17 cellular contexts compared by ENCODE assay signal in the genomic region with DNA sequence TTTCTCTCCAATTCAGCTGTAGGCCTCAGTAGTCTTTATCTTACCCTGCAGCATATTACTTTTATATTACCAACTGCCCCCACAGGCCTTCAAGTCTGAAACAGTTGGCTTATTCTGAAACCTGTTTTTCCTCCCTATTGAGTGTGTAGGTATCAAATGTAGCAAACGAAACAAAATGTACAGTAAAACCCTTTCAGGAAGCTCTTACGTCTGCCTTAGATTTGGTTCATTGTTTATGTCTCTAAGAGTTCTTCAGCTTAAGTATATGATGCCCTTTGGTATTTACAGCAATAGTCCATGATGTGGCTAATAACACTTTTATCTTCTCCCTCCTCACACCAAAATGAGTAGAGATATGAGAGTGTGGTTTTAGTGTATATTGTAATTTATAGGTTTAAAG.
A peak's percentile ranks its signal among the peaks of the same experiment; 100 is the strongest.
DNase-seq lines count a peak whose midpoint lies in the region; ATAC-seq and TF ChIP-seq lines count a peak whose summit lies in the region.
"Had no signal": no experiment of that assay in that cellular context is flagged by ENCODE, and none has a peak within 500 bp of the region (broad histone marks: within the 10 kb centered on the region; RNA-seq: fewer than 3 reads in every experiment).

No MANE protein-coding gene starts in this region.

- peaks cover 0 to 96% (median 48%) of the 10 kb centered on the region in 4 donors for H3K4me1 ChIP-seq in tibial artery

- peaks cover 96% of the 10 kb centered on the region for H3K4me1 Mint-ChIP-seq in activated T-cell treated with anti-CD3 and anti-CD28 coated beads, Interleukin-2, amount 50 U/mL, for 72 hours (ENCODE audit: low read depth)
- peaks cover 88% of the 10 kb centered on the region for H3K4me1 Mint-ChIP-seq in dendritic cell treated with granulocyte-macrophage colony-stimulating factor and Interleukin-4, amounts not matched to agents 40 ng/mL and 50 ng/mL, for 4 days (ENCODE audit: low read depth)

- H3K4me3 ChIP-seq in tibial artery = no peak overlapping the region
- H3K4me3 ChIP-seq: prostate gland had no signal

- H3K27ac ChIP-seq in VCaP (peak overlapping the region; percentile 90), tibial artery (peak overlapping the region; percentile 88 to 93)
- H3K27ac ChIP-seq: prostate gland had no signal

- intact Hi-C loops in dendritic cell treated with granulocyte-macrophage colony-stimulating factor and Interleukin-4, amounts not matched to agents 40 ng/mL and 50 ng/mL, for 4 days (cut with micrococcal nuclease) = no loop called here
- intact Hi-C loops in tibial artery (cut with DNase I; ENCODE audit: low total_unique reads) = no loop called here

- DNase-seq in activated T-cell treated with anti-CD3 and anti-CD28 coated beads, Interleukin-2, amount 50 U/mL, for 72 hours = no peak
- no peak for DNase-seq in activated T-cell treated with anti-CD3 and anti-CD28 coated beads, Interleukin-2, amount 50 U/mL, for 1 hour
- DNase-seq in tibial artery = no peak
- no peak for DNase-seq in D341Med (ENCODE audit: low spot score)
- DNase-seq: ACHN; amniotic stem cell; cerebellar nuclear complex; endodermal cell; NCI-H1436; NCI-H226; NK-92 treated with Interleukin-12 subunit alpha and Interleukin-12 subunit beta, amount 100 ng/mL, for 24 hours; RPMI8226 had no signal

- H3K27ac Mint-ChIP-seq in activated T-cell treated with anti-CD3 and anti-CD28 coated beads, Interleukin-2, amount 50 U/mL, for 72 hours = peak overlapping the region; percentile 81
- peak overlapping the region; percentile 87 for H3K27ac Mint-ChIP-seq in dendritic cell treated with granulocyte-macrophage colony-stimulating factor and Interleukin-4, amounts not matched to agents 40 ng/mL and 50 ng/mL, for 4 days
- H3K27ac Mint-ChIP-seq: endodermal cell had no signal

- no peaks in the 10 kb centered on the region for H3K27me3 Mint-ChIP-seq in activated T-cell treated with anti-CD3 and anti-CD28 coated beads, Interleukin-2, amount 50 U/mL, for 72 hours (ENCODE audit: low read depth)
- H3K27me3 Mint-ChIP-seq in dendritic cell treated with granulocyte-macrophage colony-stimulating factor and Interleukin-4, amounts not matched to agents 40 ng/mL and 50 ng/mL, for 4 days = no peaks in the 10 kb centered on the region

- H3K9me3 ChIP-seq in tibial artery = no peaks in the 10 kb centered on the region
- H3K9me3 ChIP-seq: prostate gland had no signal

- TF ChIP-seq CTCF in VCaP (conservative IDR thresholded peaks at IDR 0.05) (no peak), tibial artery (IDR thresholded peaks at IDR 0.05) (no peak)

- H3K27me3 ChIP-seq in tibial artery = no peaks in the 10 kb centered on the region

- H3K9me3 Mint-ChIP-seq in activated T-cell treated with anti-CD3 and anti-CD28 coated beads, Interleukin-2, amount 50 U/mL, for 72 hours = no peaks in the 10 kb centered on the region
- no peaks in the 10 kb centered on the region for H3K9me3 Mint-ChIP-seq in dendritic cell treated with granulocyte-macrophage colony-stimulating factor and Interleukin-4, amounts not matched to agents 40 ng/mL and 50 ng/mL, for 4 days
- H3K9me3 Mint-ChIP-seq: endodermal cell had no signal

- ATAC-seq in activated T-cell treated with anti-CD3 and anti-CD28 coated beads, Interleukin-2, amount 50 U/mL, for 72 hours (replicated peaks in 1 of 2) = peak; percentile 45 to 65
- no peak for ATAC-seq in HG03442 (IDR thresholded peaks at IDR 0.05; ENCODE audit: unreplicated experiment)
- ATAC-seq in GM18907 (IDR thresholded peaks at IDR 0.05; ENCODE audit: unreplicated experiment) = no peak

- peaks cover 13 to 39% of the 10 kb centered on the region in 2 donors for H3K36me3 Mint-ChIP-seq in activated T-cell treated with anti-CD3 and anti-CD28 coated beads, Interleukin-2, amount 50 U/mL, for 72 hours (ENCODE audit: insufficient read depth in 2 of 2)
- peaks cover 44% of the 10 kb centered on the region for H3K36me3 Mint-ChIP-seq in dendritic cell treated with granulocyte-macrophage colony-stimulating factor and Interleukin-4, amounts not matched to agents 40 ng/mL and 50 ng/mL, for 4 days (ENCODE audit: low read depth)

- peak overlapping the region; percentile 62 to 75 for H3K4me3 Mint-ChIP-seq in activated T-cell treated with anti-CD3 and anti-CD28 coated beads, Interleukin-2, amount 50 U/mL, for 72 hours
- H3K4me3 Mint-ChIP-seq in dendritic cell treated with granulocyte-macrophage colony-stimulating factor and Interleukin-4, amounts not matched to agents 40 ng/mL and 50 ng/mL, for 4 days = no peak overlapping the region
- H3K4me3 Mint-ChIP-seq: endodermal cell had no signal

- H3K36me3 ChIP-seq in tibial artery = no peaks in the 10 kb centered on the region
- H3K36me3 ChIP-seq: prostate gland had no signal

Comparison
In these comparisons a context has a peak if more than half of its experiments do, and no peak if none do; other contexts are left out.
1. ATAC-seq: peak in activated T-cell treated with anti-CD3 and anti-CD28 coated beads, Interleukin-2, amount 50 U/mL, for 72 hours (2 of 2); none in HG03442 (single experiment) and GM18907 (single experiment).